Comparison of ENCODE assay signal across 12 cellular contexts in the genomic region with DNA sequence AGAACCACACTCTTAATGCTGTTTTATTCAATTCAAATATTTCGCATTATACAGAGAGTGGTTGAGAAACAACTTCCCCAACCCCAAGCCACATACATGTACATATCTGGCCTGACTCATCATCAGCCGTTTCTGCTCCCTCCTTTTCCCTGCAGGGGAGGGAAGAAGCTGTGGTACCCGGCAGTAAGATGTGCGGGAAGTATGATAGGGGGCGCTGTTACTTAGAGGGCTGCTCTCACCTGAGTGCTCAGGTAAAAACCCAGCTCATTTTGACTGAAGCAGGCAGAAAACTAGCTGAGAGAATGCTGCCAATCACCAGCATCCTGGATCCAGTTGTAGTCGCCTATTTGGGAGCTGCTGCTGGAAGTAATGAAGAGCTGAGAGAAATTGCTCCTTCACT.
DNase-seq lines count a peak whose midpoint lies in the region; ATAC-seq and TF ChIP-seq lines count a peak whose summit lies in the region.
"Had no signal": no experiment of that assay in that cellular context is flagged by ENCODE, and none has a peak within 500 bp of the region (broad histone marks: within the 10 kb centered on the region; RNA-seq: fewer than 3 reads in every experiment).

No MANE protein-coding gene starts in this region.

- no peaks in the 10 kb centered on the region for H3K4me1 Mint-ChIP-seq in natural killer cell
- H3K4me1 Mint-ChIP-seq: CD4-positive, CD25-positive, alpha-beta regulatory T cell had no signal

- peaks cover 4% of the 10 kb centered on the region in 2 donors for H3K9me3 Mint-ChIP-seq in natural killer cell
- H3K9me3 Mint-ChIP-seq: stimulated activated naive CD8-positive, alpha-beta T cell treated with anti-CD3 and anti-CD28 coated beads, Interleukin-15, Interleukin-2, amounts not matched to agents 100 ng/mL and 50 ng/mL, for 24 hours had no signal

- H3K27me3 Mint-ChIP-seq in natural killer cell (ENCODE audit: low read depth in 2 of 2): no peaks in the 10 kb centered on the region
- H3K27me3 Mint-ChIP-seq: CD4-positive, CD25-positive, alpha-beta regulatory T cell; stimulated activated naive CD8-positive, alpha-beta T cell treated with anti-CD3 and anti-CD28 coated beads, Interleukin-15, Interleukin-2, amounts not matched to agents 100 ng/mL and 50 ng/mL, for 24 hours had no signal

- ATAC-seq in natural killer cell (no peak), HG02588 (IDR thresholded peaks at IDR 0.05; ENCODE audit: unreplicated experiment) (no peak)
- ATAC-seq: left lung had no signal

- TF ChIP-seq CTCF in GM12864 (IDR thresholded peaks at IDR 0.05; ENCODE audit: low read depth, low read length, missing control alignments) (peak; percentile 34), choroid plexus epithelial cell (conservative IDR thresholded peaks at IDR 0.05; ENCODE audit: low read depth, low read length) (peak; percentile 2), natural killer cell (IDR thresholded peaks at IDR 0.05) (no peak)

- intact Hi-C loops in natural killer cell (cut with micrococcal nuclease): no loop called here

- H3K4me3 ChIP-seq in GM12864 (ENCODE audit: low read depth, low read length): no peak overlapping the region
- H3K4me3 ChIP-seq in choroid plexus epithelial cell (ENCODE audit: low read depth, low read length): no peak overlapping the region
- H3K4me3 ChIP-seq: left lung had no signal

- H3K4me3 Mint-ChIP-seq in natural killer cell: no peak overlapping the region
- H3K4me3 Mint-ChIP-seq: CD4-positive, CD25-positive, alpha-beta regulatory T cell; stimulated activated naive CD8-positive, alpha-beta T cell treated with anti-CD3 and anti-CD28 coated beads, Interleukin-15, Interleukin-2, amounts not matched to agents 100 ng/mL and 50 ng/mL, for 24 hours had no signal

- no peak overlapping the region for H3K27ac Mint-ChIP-seq in natural killer cell
- H3K27ac Mint-ChIP-seq: CD4-positive, CD25-positive, alpha-beta regulatory T cell; stimulated activated naive CD8-positive, alpha-beta T cell treated with anti-CD3 and anti-CD28 coated beads, Interleukin-15, Interleukin-2, amounts not matched to agents 100 ng/mL and 50 ng/mL, for 24 hours had no signal

- H3K36me3 Mint-ChIP-seq in natural killer cell: no peaks in the 10 kb centered on the region
- H3K36me3 Mint-ChIP-seq: CD4-positive, CD25-positive, alpha-beta regulatory T cell had no signal

- DNase-seq in AML-193 (lab: John Stamatoyannopoulos, UW): peak; percentile 16 to 24
- DNase-seq in GM12864 (ENCODE audit: low read depth): no peak
- DNase-seq in NAMALWA (ENCODE audit: low spot score): peak; percentile 2
- DNase-seq in choroid plexus epithelial cell (ENCODE audit: low read depth): no peak
- no peak for DNase-seq in natural killer cell
- DNase-seq in hippocampal formation (lab: John Stamatoyannopoulos, UW): no peak
- no peak for DNase-seq in activated CD8-positive, alpha-beta memory T cell treated with anti-CD3 and anti-CD28 coated beads, Interleukin-2, amount 50 U/mL, for 48 hours
- DNase-seq: activated naive CD4-positive, alpha-beta T cell treated with anti-CD3 and anti-CD28 coated beads, Interleukin-2, amount 50 U/mL, for 16 hours; CD4-positive, CD25-positive, alpha-beta regulatory T cell; left lung had no signal

Comparison
In these comparisons a context has a peak if more than half of its experiments do, and no peak if none do; other contexts are left out.
1. DNase-seq: peak in AML-193 (2 of 2) and NAMALWA (single experiment); none in GM12864 (single experiment), choroid plexus epithelial cell (single experiment), natural killer cell (single experiment), hippocampal formation (0 of 2) and activated CD8-positive, alpha-beta memory T cell treated with anti-CD3 and anti-CD28 coated beads, Interleukin-2, amount 50 U/mL, for 48 hours (single experiment).